ENCODE assay signal across 15 cellular contexts in the genomic region with DNA sequence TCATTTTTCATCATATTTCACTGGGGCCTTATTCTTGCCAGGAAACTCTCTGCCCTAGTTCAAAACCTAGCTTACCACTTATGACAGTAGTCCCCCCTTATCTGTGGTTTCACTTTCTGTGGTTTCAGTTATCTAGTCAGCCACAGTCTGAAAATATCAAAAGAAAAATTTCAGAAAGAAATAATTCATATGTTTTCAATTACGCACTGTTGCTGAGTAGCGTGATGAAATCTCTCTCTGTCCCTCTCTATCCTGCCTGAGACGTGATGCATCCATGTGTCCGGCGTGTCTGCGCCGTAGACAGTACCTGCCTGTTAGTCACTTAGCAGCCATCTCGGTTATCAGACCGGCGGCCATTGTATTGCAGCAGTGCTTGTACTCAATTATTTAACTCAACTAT.
A peak's percentile ranks its signal among the peaks of the same experiment; 100 is the strongest.
DNase-seq lines count a peak whose midpoint lies in the region; ATAC-seq and TF ChIP-seq lines count a peak whose summit lies in the region.
"Had no signal": no experiment of that assay in that cellular context is flagged by ENCODE, and none has a peak within 500 bp of the region (broad histone marks: within the 10 kb centered on the region; RNA-seq: fewer than 3 reads in every experiment).

No MANE protein-coding gene starts in this region.

- H3K27me3 Mint-ChIP-seq in T-helper 17 cell: peaks cover 24% of the 10 kb centered on the region

- no peak overlapping the region for H2AFZ ChIP-seq in osteoblast (ENCODE audit: low read length)

- peak overlapping the region; percentile 56 for H3K27ac ChIP-seq in left ventricle myocardium inferior (replicated peaks)
- no peak overlapping the region for H3K27ac ChIP-seq in osteoblast (ENCODE audit: low read depth, low read length)

- TF ChIP-seq CTCF in left ventricle myocardium inferior (IDR thresholded peaks at IDR 0.05; ENCODE audit: borderline replicate concordance) (no peak), osteoblast (IDR thresholded peaks at IDR 0.05; ENCODE audit: extremely low read depth, low read depth, low read length) (no peak)

- H3K9me3 ChIP-seq in T-helper 17 cell (ENCODE audit: control insufficient read depth, low read length, poor library complexity, severe bottlenecking) (no peaks in the 10 kb centered on the region), left ventricle myocardium inferior (replicated peaks) (no peaks in the 10 kb centered on the region), osteoblast (ENCODE audit: low read depth, low read length) (no peaks in the 10 kb centered on the region)
- H3K9me3 ChIP-seq: pancreas had no signal

- DNase-seq in AG20443 (ENCODE audit: low spot score) (peak; percentile 21), T-helper 17 cell (no peak), left ventricle myocardium inferior (no peak), AML-193 (lab: John Stamatoyannopoulos, UW) (no peak), NCI-H82 (lab: John Stamatoyannopoulos, UW) (no peak), NCI-H2171 (lab: John Stamatoyannopoulos, UW) (no peak), osteoblast (ENCODE audit: insufficient read length, low spot score, missing footprints) (no peak)
- DNase-seq: activated CD4-positive, CD25-positive, alpha-beta regulatory T cell; activated CD8-positive, alpha-beta memory T cell treated with anti-CD3 and anti-CD28 coated beads, Interleukin-2, amount 50 U/mL, for 48 hours; DMS79; NCI-H146; pancreas; SW 1271 had no signal

- H3K4me3 Mint-ChIP-seq in T-helper 17 cell: no peak overlapping the region

- H3K36me3 Mint-ChIP-seq in T-helper 17 cell (ENCODE audit: low read depth): peaks cover 2% of the 10 kb centered on the region
- H3K36me3 Mint-ChIP-seq: activated naive CD4-positive, alpha-beta T cell treated with anti-CD3 and anti-CD28 coated beads, Interleukin-2, amount 50 U/mL, for 72 hours had no signal

- H3K79me2 ChIP-seq in osteoblast (ENCODE audit: insufficient read depth, low read length): no peaks in the 10 kb centered on the region

- peaks cover 20% of the 10 kb centered on the region for H3K4me1 Mint-ChIP-seq in T-helper 17 cell

- H3K27me3 ChIP-seq in left ventricle myocardium inferior (ENCODE audit: low read depth): no peaks in the 10 kb centered on the region
- no peaks in the 10 kb centered on the region for H3K27me3 ChIP-seq in osteoblast (ENCODE audit: insufficient read depth, low read length)
- H3K27me3 ChIP-seq: pancreas had no signal

- H3K36me3 ChIP-seq in left ventricle myocardium inferior (no peaks in the 10 kb centered on the region), osteoblast (ENCODE audit: insufficient read depth, low read length) (no peaks in the 10 kb centered on the region)
- H3K36me3 ChIP-seq: pancreas had no signal

- H4K20me1 ChIP-seq in osteoblast (ENCODE audit: insufficient read depth, low read length): no peaks in the 10 kb centered on the region

- intact Hi-C loops in left ventricle myocardium inferior (cut with micrococcal nuclease): no loop called here

- H3K4me3 ChIP-seq in left ventricle myocardium inferior (no peak overlapping the region), osteoblast (ENCODE audit: insufficient read depth, low read length) (no peak overlapping the region)
- H3K4me3 ChIP-seq: pancreas had no signal

- H3K27ac Mint-ChIP-seq in T-helper 17 cell: peak overlapping the region; percentile 24
- H3K27ac Mint-ChIP-seq: activated naive CD4-positive, alpha-beta T cell treated with anti-CD3 and anti-CD28 coated beads, Interleukin-2, amount 50 U/mL, for 72 hours had no signal

- H3K4me2 ChIP-seq in osteoblast (ENCODE audit: insufficient read depth, low read length): no peak overlapping the region

- ATAC-seq in GM19395 (IDR thresholded peaks at IDR 0.05; ENCODE audit: unreplicated experiment) (peak; percentile 74), T-helper 17 cell (peak; percentile 63)
- ATAC-seq: activated naive CD4-positive, alpha-beta T cell treated with anti-CD3 and anti-CD28 coated beads, Interleukin-2, amount 50 U/mL, for 72 hours had no signal

- H3K4me1 ChIP-seq in left ventricle myocardium inferior (no peaks in the 10 kb centered on the region), osteoblast (ENCODE audit: insufficient read depth, low read length) (no peaks in the 10 kb centered on the region)
- H3K4me1 ChIP-seq: pancreas had no signal
